ENCODE assay signal across 1 cellular context in the genomic region with DNA sequence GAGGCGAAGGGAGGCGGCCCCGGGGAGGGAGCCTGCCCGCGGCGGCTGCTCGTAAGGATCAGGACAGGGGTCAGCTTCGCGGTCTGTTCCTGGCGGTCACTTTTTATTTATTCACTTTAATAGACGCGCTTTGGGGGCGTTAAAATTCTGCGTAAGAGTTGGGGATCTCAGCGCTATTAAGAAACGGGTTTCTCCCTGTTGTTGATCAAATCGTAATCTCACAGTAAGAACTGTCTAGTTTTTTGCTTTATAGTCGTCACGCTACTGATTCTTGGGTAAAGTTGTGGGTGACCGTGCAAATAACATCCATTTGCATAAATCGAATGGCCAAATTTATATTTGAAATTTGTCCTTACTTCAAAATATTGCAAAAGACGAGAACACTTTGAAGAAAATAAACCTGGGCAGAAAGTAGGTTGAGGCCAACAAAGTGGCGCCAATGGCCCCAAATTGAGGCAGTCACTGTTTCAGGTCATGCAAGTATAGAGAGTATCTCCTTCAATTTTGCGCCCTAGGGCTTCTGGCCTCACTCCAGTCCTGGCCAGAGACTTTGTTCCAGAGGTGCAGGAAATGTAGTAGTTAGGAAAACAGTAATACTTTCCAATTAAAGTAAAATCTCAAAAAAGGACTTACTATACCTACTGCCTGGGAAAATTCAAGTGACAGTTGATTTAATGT.
A peak's percentile ranks its signal among the peaks of the same experiment; 100 is the strongest.
TF ChIP-seq lines count a peak whose summit lies in the region.

No MANE protein-coding gene starts in this region.

TF ChIP-seq in H1, 55 proteins besides CTCF, POLR2A, EP300 and RAD21 (continued from another document):
- TF ChIP-seq ASH2L (IDR thresholded peaks at IDR 0.05; ENCODE audit: low read length) (peak; percentile 97), GABPA (IDR thresholded peaks at IDR 0.05; ENCODE audit: borderline replicate concordance, insufficient read depth, low read length) (no peak), RBBP5 (IDR thresholded peaks at IDR 0.05; ENCODE audit: borderline replicate concordance, low read depth, low read length) (no peak; the same call in 1 of the 2 replicates), SP1 (IDR thresholded peaks at IDR 0.05; ENCODE audit: low read depth, low read length) (no peak)
